Comparison of ENCODE assay signal across 1 cellular context in genomic region chr17:49101054-49101534, GRCh38.
TF ChIP-seq lines count a peak whose summit lies in the region.

No MANE protein-coding gene starts in this region.

TF ChIP-seq in HCT116, 20 proteins besides CTCF, POLR2A, EP300 and RAD21 (continued from another document):
- peak; percentile 63 for TF ChIP-seq MAX (IDR thresholded peaks at IDR 0.05)
